Comparison of ENCODE assay signal across 15 cellular contexts in the genomic region with DNA sequence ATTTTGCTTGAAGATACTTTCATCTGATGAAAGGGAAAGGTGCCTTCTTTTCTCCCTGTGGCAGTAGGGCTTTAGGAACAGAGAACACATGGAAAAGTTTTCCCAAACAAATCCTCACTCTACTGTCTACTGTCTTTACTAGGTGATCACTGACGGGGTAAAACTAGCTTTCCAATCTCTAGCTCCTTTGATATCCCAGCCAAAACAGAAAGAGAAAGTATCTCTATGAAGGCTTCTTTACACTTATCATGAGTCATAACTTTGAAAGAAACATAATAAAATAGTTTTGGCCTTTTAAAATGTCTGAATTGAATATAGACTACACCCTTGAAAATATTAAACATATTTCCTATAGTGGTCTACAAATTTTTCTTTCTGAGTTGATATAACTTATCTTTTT.
DNase-seq lines count a peak whose midpoint lies in the region; ATAC-seq, FAIRE-seq and TF ChIP-seq lines count a peak whose summit lies in the region.
"Had no signal": no experiment of that assay in that cellular context is flagged by ENCODE, and none has a peak within 500 bp of the region (broad histone marks: within the 10 kb centered on the region; RNA-seq: fewer than 3 reads in every experiment).

No MANE protein-coding gene starts in this region.

- H3K4me1 ChIP-seq in SJSA1 (replicated peaks) (0 out of 2 replicates have a peak, but pooled peaks cover 5% of the 10 kb centered on the region), pancreas (no peaks in the 10 kb centered on the region), mucosa of descending colon (ENCODE audit: low read depth) (no peaks in the 10 kb centered on the region)
- H3K4me1 ChIP-seq: ascending aorta, right lobe of liver, tibial nerve had no signal

- H3K9me3 ChIP-seq in SJSA1 (replicated peaks) (0 out of 2 replicates have a peak, but pooled peaks cover 3% of the 10 kb centered on the region), pancreas (no peaks in the 10 kb centered on the region), mucosa of descending colon (peaks cover 13% of the 10 kb centered on the region)
- H3K9me3 ChIP-seq: right lobe of liver, tibial nerve had no signal

- H3K27ac ChIP-seq in SJSA1 = peak overlapping the region; percentile 53
- H3K27ac ChIP-seq in pancreas = no peak overlapping the region
- H3K27ac ChIP-seq: ascending aorta, right lobe of liver, tibial nerve had no signal

- H3K27me3 Mint-ChIP-seq in activated CD4-positive, alpha-beta T cell treated with anti-CD3 and anti-CD28 coated beads, Interleukin-2, amount 10 ng/mL, durations not matched to agents 24 days and 14 days = no peaks in the 10 kb centered on the region
- H3K27me3 Mint-ChIP-seq in CD14-positive monocyte (ENCODE audit: low read depth in 3 of 3) = peaks cover 0 to 2% (median 0%) of the 10 kb centered on the region in 3 donors
- H3K27me3 Mint-ChIP-seq: naive B cell had no signal

- peaks cover 1% of the 10 kb centered on the region for H3K36me3 Mint-ChIP-seq in activated CD4-positive, alpha-beta T cell treated with anti-CD3 and anti-CD28 coated beads, Interleukin-2, amount 10 ng/mL, durations not matched to agents 24 days and 14 days (ENCODE audit: low read depth)
- H3K36me3 Mint-ChIP-seq in CD14-positive monocyte = no peaks in the 10 kb centered on the region
- H3K36me3 Mint-ChIP-seq: naive B cell had no signal

- H3K27me3 ChIP-seq in SJSA1 (replicated peaks) (no peaks in the 10 kb centered on the region), pancreas (no peaks in the 10 kb centered on the region)
- H3K27me3 ChIP-seq: ascending aorta, right lobe of liver, tibial nerve had no signal

- H3K27ac Mint-ChIP-seq in activated CD4-positive, alpha-beta T cell treated with anti-CD3 and anti-CD28 coated beads, Interleukin-2, amount 10 ng/mL, durations not matched to agents 24 days and 14 days = peak overlapping the region; percentile 22
- H3K27ac Mint-ChIP-seq in CD14-positive monocyte = no peak overlapping the region
- H3K27ac Mint-ChIP-seq: naive B cell had no signal

- no peak overlapping the region for H3K4me3 Mint-ChIP-seq in activated CD4-positive, alpha-beta T cell treated with anti-CD3 and anti-CD28 coated beads, Interleukin-2, amount 10 ng/mL, durations not matched to agents 24 days and 14 days
- H3K4me3 Mint-ChIP-seq in CD14-positive monocyte = no peak overlapping the region
- H3K4me3 Mint-ChIP-seq: naive B cell had no signal

- H3K9me3 Mint-ChIP-seq in activated CD4-positive, alpha-beta T cell treated with anti-CD3 and anti-CD28 coated beads, Interleukin-2, amount 10 ng/mL, durations not matched to agents 24 days and 14 days = peaks cover 3% of the 10 kb centered on the region
- peaks cover 3 to 27% (median 11%) of the 10 kb centered on the region in 7 donors for H3K9me3 Mint-ChIP-seq in CD14-positive monocyte

- H3K36me3 ChIP-seq in SJSA1 (no peaks in the 10 kb centered on the region), pancreas (no peaks in the 10 kb centered on the region), mucosa of descending colon (ENCODE audit: low read depth) (no peaks in the 10 kb centered on the region)
- H3K36me3 ChIP-seq: ascending aorta, right lobe of liver, tibial nerve had no signal

- 54 to 65% methylated on average over 1 of the region's 1 CpG for WGBS in pancreas, 2 donors

- H3K4me3 ChIP-seq in SJSA1 (no peak overlapping the region), choroid plexus epithelial cell (ENCODE audit: low read depth, low read length) (no peak overlapping the region), pancreas (no peak overlapping the region), mucosa of descending colon (no peak overlapping the region)
- H3K4me3 ChIP-seq: ascending aorta, right lobe of liver, tibial nerve had no signal

- peak; percentile 29 for FAIRE-seq in pancreas (lab: Jason Lieb, UNC)

- TF ChIP-seq CTCF in choroid plexus epithelial cell (conservative IDR thresholded peaks at IDR 0.05; ENCODE audit: low read depth, low read length) = no peak
- no peak for TF ChIP-seq CTCF in pancreas (IDR thresholded peaks at IDR 0.05)
- no peak for TF ChIP-seq CTCF in CD14-positive monocyte (IDR thresholded peaks at IDR 0.05)
- TF ChIP-seq CTCF in mucosa of descending colon (IDR thresholded peaks at IDR 0.05) = no peak

- peaks cover 7% of the 10 kb centered on the region for H3K4me1 Mint-ChIP-seq in activated CD4-positive, alpha-beta T cell treated with anti-CD3 and anti-CD28 coated beads, Interleukin-2, amount 10 ng/mL, durations not matched to agents 24 days and 14 days
- H3K4me1 Mint-ChIP-seq in CD14-positive monocyte = no peaks in the 10 kb centered on the region
- H3K4me1 Mint-ChIP-seq: naive B cell had no signal

- no peak for DNase-seq in activated CD4-positive, alpha-beta T cell treated with anti-CD3 and anti-CD28 coated beads, Interleukin-2, amount 10 ng/mL, durations not matched to agents 24 days and 14 days
- no peak for DNase-seq in activated CD4-positive, alpha-beta T cell treated with anti-CD3 and anti-CD28 coated beads for 1 hour
- DNase-seq in SJSA1 (ENCODE audit: low read depth in 1 of 2, low spot score in 2 of 2) (no peak), choroid plexus epithelial cell (ENCODE audit: low read depth) (peak; percentile 62), pancreas (no peak), CD14-positive monocyte (ENCODE audit: low spot score) (no peak), mucosa of descending colon (no peak), SK-N-DZ (ENCODE audit: low spot score) (no peak)
- DNase-seq: naive B cell, NCI-H2227 treated with DMSO at 0.1 percent for 48 hours, right lobe of liver, RPMI8226 had no signal

- intact Hi-C loops in activated CD4-positive, alpha-beta T cell treated with anti-CD3 and anti-CD28 coated beads, Interleukin-2, amount 10 ng/mL, durations not matched to agents 24 days and 14 days (cut with micrococcal nuclease) = no loop called here
- intact Hi-C loops in pancreas (cut with DNase I) = no loop called here
- intact Hi-C loops in CD14-positive monocyte (cut with micrococcal nuclease) = no loop called here
- intact Hi-C loops in mucosa of descending colon (cut with DNase I, micrococcal nuclease) = no loop called here

- ATAC-seq in pancreas (no peak), mucosa of descending colon (no peak)
- ATAC-seq: esophagus mucosa, right lobe of liver had no signal
